Comparison of ENCODE assay signal across 11 cellular contexts in genomic region chr18:63314991-63315662, GRCh38. TPM values are rescaled to one million over a fixed set of nuclear protein-coding genes. Genes with fewer than 3 reads are reported as not detected.
DNase-seq lines count a peak whose midpoint lies in the region; ATAC-seq and TF ChIP-seq lines count a peak whose summit lies in the region.
"Had no signal": no experiment of that assay in that cellular context is flagged by ENCODE, and none has a peak within 500 bp of the region (broad histone marks: within the 10 kb centered on the region; RNA-seq: fewer than 3 reads in every experiment).

No MANE protein-coding gene starts in this region.

- peaks cover 19% of the 10 kb centered on the region for H3K27me3 Mint-ChIP-seq in brain

- peaks cover 42% of the 10 kb centered on the region for H4K20me1 ChIP-seq in DOHH2 (ENCODE audit: control insufficient read depth, insufficient read depth, low read depth, low read length)
- H4K20me1 ChIP-seq in MM.1S (ENCODE audit: insufficient read depth, low read length), result no peaks in the 10 kb centered on the region

- H3K4me3 Mint-ChIP-seq in brain, result peak overlapping the region; percentile 56 to 69 (median 66)

- no peak overlapping the region for H3K9ac ChIP-seq in MM.1S (ENCODE audit: low read length)

- TF ChIP-seq POLR2A in sigmoid colon (IDR thresholded peaks at IDR 0.05), result no peak

- DNase-seq in MM.1S (no peak), sigmoid colon (no peak), AG08395 (ENCODE audit: low spot score) (no peak)
- DNase-seq in activated effector memory CD4-positive, alpha-beta T cell treated with anti-CD3 and anti-CD28 coated beads, Interleukin-2, amount 50 U/mL, for 16 hours, result no peak
- DNase-seq: amniotic stem cell, NCI-H1048, occipital lobe had no signal

- peak overlapping the region in 4 of 5 experiments; percentile 3 to 63 (median 24) for H3K27ac Mint-ChIP-seq in brain

- no peak for ATAC-seq in HG03457 (IDR thresholded peaks at IDR 0.05; ENCODE audit: unreplicated experiment)
- no peak for ATAC-seq in GM18909 (IDR thresholded peaks at IDR 0.05; ENCODE audit: poor library complexity, unreplicated experiment)

- H3F3A ChIP-seq in DOHH2 (ENCODE audit: control insufficient read depth, insufficient read depth), result peaks cover 18% of the 10 kb centered on the region
- peaks cover 10% of the 10 kb centered on the region for H3F3A ChIP-seq in MM.1S (ENCODE audit: insufficient read depth, low read length)

- H3K4me1 Mint-ChIP-seq in brain, result peaks cover 83% of the 10 kb centered on the region

- H3K4me1 ChIP-seq in DOHH2 (ENCODE audit: control insufficient read depth, low read length), result peaks cover 44% of the 10 kb centered on the region
- H3K4me1 ChIP-seq in MM.1S (ENCODE audit: low read length), result peaks cover 17% of the 10 kb centered on the region
- H3K4me1 ChIP-seq in sigmoid colon, result peaks cover 0 to 53% (median 23%) of the 10 kb centered on the region in 4 donors

- TF ChIP-seq EP300 in sigmoid colon (IDR thresholded peaks at IDR 0.05), result no peak

- no peaks in the 10 kb centered on the region for H3K9me3 ChIP-seq in DOHH2 (ENCODE audit: control insufficient read depth, insufficient read depth, low read length)
- H3K9me3 ChIP-seq in MM.1S (replicated peaks; ENCODE audit: insufficient read depth, low read length), result no peaks in the 10 kb centered on the region
- no peaks in the 10 kb centered on the region for H3K9me3 ChIP-seq in sigmoid colon

- no peak overlapping the region for H2AFZ ChIP-seq in MM.1S (ENCODE audit: low read length)

- intact Hi-C loops in sigmoid colon (cut with DNase I), result loop anchor here (5.0 kb wide), 2 partner anchors 78 to 138 kb away; no protein-coding TSS in a partner anchor

- H3K79me2 ChIP-seq in DOHH2 (ENCODE audit: control insufficient read depth, low read length) (peaks cover 97% of the 10 kb centered on the region), MM.1S (ENCODE audit: low read length) (peaks cover 96% of the 10 kb centered on the region)

- H3K4me2 ChIP-seq in DOHH2 (ENCODE audit: low read length) (peak overlapping the region; percentile 62), MM.1S (ENCODE audit: low read depth, low read length) (peak overlapping the region; percentile 83)

- H3K27ac ChIP-seq in DOHH2 (ENCODE audit: low read depth, low read length) (peak overlapping the region; percentile 82), MM.1S (ENCODE audit: low read length) (no peak overlapping the region), sigmoid colon (peak overlapping the region; percentile 41 to 89 (median 45))

- peaks cover 0 to 6% (median 0%) of the 10 kb centered on the region in 5 experiments for H3K9me3 Mint-ChIP-seq in brain

- WGBS in sigmoid colon, 2 donors, result 65 to 68% methylated on average over 5 of the region's 5 CpGs

- H3K36me3 ChIP-seq in DOHH2 (ENCODE audit: control insufficient read depth, low read length) (peaks cover 95% of the 10 kb centered on the region), MM.1S (replicated peaks; ENCODE audit: insufficient read depth, low read length) (0 out of 2 replicates have a peak, but pooled peaks cover 3% of the 10 kb centered on the region), sigmoid colon (no peaks in the 10 kb centered on the region)

- H3K36me3 Mint-ChIP-seq in brain, result no peaks in the 10 kb centered on the region

- H3K27me3 ChIP-seq in DOHH2 (ENCODE audit: control insufficient read depth, low read length) (peaks cover 33% of the 10 kb centered on the region), MM.1S (replicated peaks; ENCODE audit: insufficient read depth, low read length) (no peaks in the 10 kb centered on the region), sigmoid colon (no peaks in the 10 kb centered on the region)

- TF ChIP-seq CTCF in DOHH2 (IDR thresholded peaks at IDR 0.05; ENCODE audit: low read depth, low read length, poor library complexity, severe bottlenecking) (no peak), MM.1S (IDR thresholded peaks at IDR 0.05; ENCODE audit: low read length) (no peak), brain (conservative IDR thresholded peaks at IDR 0.05) (no peak), sigmoid colon (IDR thresholded peaks at IDR 0.05) (no peak)

- peak overlapping the region; percentile 74 for H3K4me3 ChIP-seq in DOHH2 (ENCODE audit: low read length)
- H3K4me3 ChIP-seq in MM.1S (ENCODE audit: low read length), result peak overlapping the region; percentile 93; the same call in 1 of the 2 replicates
- H3K4me3 ChIP-seq in sigmoid colon, result peak overlapping the region in 2 of 4 donors; percentile 1 to 3

- H3K9me2 ChIP-seq in DOHH2 (replicated peaks; ENCODE audit: control insufficient read depth, low read length) (no peaks in the 10 kb centered on the region), MM.1S (replicated peaks; ENCODE audit: insufficient read depth, low read length) (no peaks in the 10 kb centered on the region)

RNA-seq across cellular contexts. Expression of gene BCL2, which starts 4.4 kb away (rescaled TPM):
- polyA plus RNA-seq in brain (ENCODE audit: insufficient read depth, low read depth, low replicate concordance), result 8.0 TPM
- 10 to 100 TPM; 11.3 to 25.7 (median 18.1) TPM for total RNA-seq in sigmoid colon
- 1 to 10 TPM; 2.8 to 9.7 (median 3.6) TPM for polyA plus RNA-seq in sigmoid colon

RNA-seq across cellular contexts. Expression of gene KDSR, which starts 51.9 kb away (rescaled TPM):
- 36.3 TPM for polyA plus RNA-seq in brain (ENCODE audit: insufficient read depth, low read depth, low replicate concordance)
- 10 to 100 TPM; 33.2 to 50.5 (median 42.7) TPM for total RNA-seq in sigmoid colon
- 10 to 100 TPM in 2 of 3 donors, 1 to 10 TPM in 1; 7.6 to 19.3 (median 10.8) TPM for polyA plus RNA-seq in sigmoid colon
